ENCODE assay signal across 11 cellular contexts in the genomic region with DNA sequence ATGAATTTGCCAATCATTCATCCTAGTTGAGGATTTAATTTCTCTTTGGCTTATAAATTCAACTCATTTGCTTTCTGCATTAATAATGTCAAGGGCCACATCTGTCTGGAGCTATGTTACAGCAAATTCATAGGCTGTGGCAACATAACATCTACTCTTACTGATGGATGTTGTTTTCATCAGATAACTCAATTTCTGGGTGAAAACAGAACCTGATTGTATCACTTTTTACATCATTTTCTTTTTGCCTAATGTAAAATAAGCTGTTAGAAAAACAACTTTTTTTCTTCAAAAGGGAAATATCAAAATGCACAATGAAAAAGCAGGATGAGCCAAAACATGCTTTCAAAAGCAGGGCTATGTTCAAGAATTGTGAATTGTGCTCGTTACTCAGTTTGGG.
"Had no signal": no experiment of that assay in that cellular context is flagged by ENCODE, and none has a peak within 500 bp of the region (broad histone marks: within the 10 kb centered on the region; RNA-seq: fewer than 3 reads in every experiment).

No MANE protein-coding gene starts in this region.

- FAIRE-seq: H1, H54 had no signal

- H3K4me3 ChIP-seq: GM23248, GM23338, HAP-1 had no signal

- H3K9ac ChIP-seq: GM23248 had no signal

- DNase-seq: GM23248, GOT3, H7, H9, HCEC 1CT, HFFc6 had no signal

- H3K36me3 ChIP-seq: HAP-1 had no signal

- H3K4me2 ChIP-seq: GM23338 had no signal

- H3K27ac ChIP-seq: GM23248 had no signal

- ATAC-seq: GM23338, HCT116 had no signal

- H3K4me1 ChIP-seq: HAP-1 had no signal

- H3K9me3 ChIP-seq: HAP-1 had no signal

- H2AFZ ChIP-seq: GM23248, GM23338 had no signal
